Comparison of ENCODE assay signal across 17 cellular contexts in the genomic region with DNA sequence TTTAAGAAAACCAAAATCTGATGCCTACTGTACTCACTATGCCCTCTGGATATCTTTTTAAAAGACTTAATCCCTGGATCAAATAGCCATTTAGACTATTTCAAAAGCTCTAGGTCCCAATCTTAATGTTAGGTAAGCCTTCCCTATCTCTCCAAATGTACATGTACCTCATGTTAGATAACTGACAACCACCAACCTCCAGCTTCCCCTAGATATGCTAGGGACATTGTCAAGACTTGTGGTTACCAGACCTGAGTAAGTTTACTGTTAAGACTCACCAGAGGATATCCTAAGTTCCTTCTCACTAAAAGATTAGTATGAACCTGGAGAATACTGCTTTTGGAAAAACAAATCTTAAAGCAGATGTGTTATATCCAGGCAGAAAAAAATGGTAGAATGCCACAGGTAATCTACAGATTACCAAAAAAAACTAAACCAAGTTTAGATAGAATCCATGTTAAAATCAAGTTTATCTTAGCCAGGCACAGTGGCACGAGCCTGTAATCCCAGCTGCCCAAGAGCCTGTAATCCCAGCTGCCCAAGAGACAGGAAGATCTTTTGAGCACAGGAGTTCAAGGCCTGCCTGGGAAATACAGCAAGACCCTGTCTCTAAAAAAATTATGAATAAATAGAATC. TPM values are rescaled to one million over a fixed set of nuclear protein-coding genes. Genes with fewer than 3 reads are reported as not detected.
A peak's percentile ranks its signal among the peaks of the same experiment; 100 is the strongest.
DNase-seq lines count a peak whose midpoint lies in the region; ATAC-seq and TF ChIP-seq lines count a peak whose summit lies in the region.
"Had no signal": no experiment of that assay in that cellular context is flagged by ENCODE, and none has a peak within 500 bp of the region (broad histone marks: within the 10 kb centered on the region; RNA-seq: fewer than 3 reads in every experiment).

No MANE protein-coding gene starts in this region.

- H3K27ac Mint-ChIP-seq in H9, result peak overlapping the region; percentile 1 to 37 (median 20); a peak in 3 of 7 replicates
- H3K27ac Mint-ChIP-seq in effector memory CD8-positive, alpha-beta T cell, result no peak overlapping the region

- H3K27me3 Mint-ChIP-seq in H9 (ENCODE audit: low read depth), result no peaks in the 10 kb centered on the region
- H3K27me3 Mint-ChIP-seq in effector memory CD8-positive, alpha-beta T cell, result no peaks in the 10 kb centered on the region

- no peaks in the 10 kb centered on the region for H3K9me3 Mint-ChIP-seq in H9
- H3K9me3 Mint-ChIP-seq in effector memory CD8-positive, alpha-beta T cell, result no peaks in the 10 kb centered on the region

- H2BK12ac ChIP-seq in H9 (ENCODE audit: insufficient read length, low read depth, low read length), result no peak overlapping the region

- H3K4me3 Mint-ChIP-seq in H9, result no peak overlapping the region
- H3K4me3 Mint-ChIP-seq in effector memory CD8-positive, alpha-beta T cell, result peak overlapping the region in 1 of 2 donors; percentile 3

- H3K14ac ChIP-seq in H9 (ENCODE audit: insufficient read depth, low read length), result no peak overlapping the region

- H3K4me1 ChIP-seq in DND-41 (ENCODE audit: insufficient read depth, low read length), result peaks cover 21% of the 10 kb centered on the region; the same call in 1 of the 2 replicates
- H3K4me1 ChIP-seq in H9 (ENCODE audit: insufficient read depth, low read length), result peaks cover 1% of the 10 kb centered on the region; the same call in 1 of the 2 replicates
- H3K4me1 ChIP-seq: upper lobe of right lung had no signal

- no peaks in the 10 kb centered on the region for H3K27me3 ChIP-seq in DND-41 (ENCODE audit: insufficient read depth, low read length, poor library complexity)
- no peaks in the 10 kb centered on the region for H3K27me3 ChIP-seq in H9 (ENCODE audit: insufficient read depth, low read length)
- H3K27me3 ChIP-seq: upper lobe of right lung had no signal

- no peak overlapping the region for H2BK20ac ChIP-seq in H9 (ENCODE audit: low read depth, low read length, poor library complexity, severe bottlenecking)

- H4K8ac ChIP-seq in H9 (replicated peaks; ENCODE audit: insufficient read length, low read depth, low read length), result no peak overlapping the region

- no peak overlapping the region for H3K4me3 ChIP-seq in DND-41 (ENCODE audit: low read depth in 1 of 2, low read length in 2 of 2)
- H3K4me3 ChIP-seq: HAP-1, upper lobe of right lung had no signal

- H4K91ac ChIP-seq in H9 (ENCODE audit: insufficient read length, low read depth, low read length), result no peak overlapping the region

- no peak overlapping the region for H4K5ac ChIP-seq in H9 (ENCODE audit: insufficient read length, low read depth, low read length)

- H3K23ac ChIP-seq in H9 (ENCODE audit: insufficient read length, low read depth, low read length), result no peak overlapping the region

- DNase-seq in DND-41 (no peak), H9 (no peak), OCI-M1 (lab: John Stamatoyannopoulos, UW) (peak; percentile 76), NCI-H524 (lab: John Stamatoyannopoulos, UW) (no peak)
- no peak for DNase-seq in effector memory CD8-positive, alpha-beta T cell
- DNase-seq: activated CD4-positive, alpha-beta T cell treated with anti-CD3 and anti-CD28 coated beads for 4 hours; dermis blood vessel endothelial cell; NCI-H2107; NCI-H82; occipital lobe; stimulated activated CD4-positive, alpha-beta T cell treated with anti-CD3 and anti-CD28 coated beads, Interleukin-4, amount 100 ng/mL, for 4 hours; upper lobe of right lung had no signal

- WGBS in H9 (ENCODE audit: extremely low coverage, insufficient read length, low lambda C conversion rate), result no CpG with 5 or more reads among the region's 1 CpG

- H3K79me2 ChIP-seq in DND-41 (ENCODE audit: insufficient read depth, low read length) (peaks cover 100% of the 10 kb centered on the region), H9 (ENCODE audit: insufficient read depth, low read length) (peaks cover 77% of the 10 kb centered on the region)

- H3K9me3 ChIP-seq in DND-41 (ENCODE audit: insufficient read depth, low read length, severe bottlenecking) (no peaks in the 10 kb centered on the region), H9 (ENCODE audit: control insufficient read depth, low read depth, low read length) (no peaks in the 10 kb centered on the region)
- H3K9me3 ChIP-seq: upper lobe of right lung had no signal

- H4K20me1 ChIP-seq in DND-41 (ENCODE audit: insufficient read depth, low read length) (peaks cover 97% of the 10 kb centered on the region), H9 (ENCODE audit: control insufficient read depth, insufficient read depth, insufficient read length) (no peaks in the 10 kb centered on the region)

- peak overlapping the region; percentile 2; the same call in 1 of the 2 replicates for H3K4me2 ChIP-seq in DND-41 (ENCODE audit: insufficient read depth, low read length)
- H3K4me2 ChIP-seq in H9 (ENCODE audit: insufficient read depth, insufficient read length, low read length), result no peak overlapping the region

- H3K36me3 ChIP-seq in DND-41 (ENCODE audit: insufficient read depth, low read length), result peaks cover 53% of the 10 kb centered on the region

- peaks cover 67 to 73% of the 10 kb centered on the region in 2 experiments for H3K4me1 Mint-ChIP-seq in H9
- H3K4me1 Mint-ChIP-seq in effector memory CD8-positive, alpha-beta T cell (ENCODE audit: low read depth in 2 of 2), result peaks cover 34 to 66% of the 10 kb centered on the region in 2 donors

- H3K23me2 ChIP-seq in H9 (ENCODE audit: insufficient read length, low read depth, low read length, poor library complexity, severe bottlenecking), result no peaks in the 10 kb centered on the region

- no peak overlapping the region for H2BK5ac ChIP-seq in H9 (ENCODE audit: insufficient read length, low read length)

- H2AK5ac ChIP-seq in H9 (ENCODE audit: insufficient read length, low read length), result no peak overlapping the region

- ATAC-seq in DND-41 (ENCODE audit: insufficient read depth, low read depth), result peak; percentile 59; the same call in 2 of the 3 replicates
- ATAC-seq in effector memory CD8-positive, alpha-beta T cell (replicated peaks), result peak; percentile 36
- no peak for ATAC-seq in HG03457 (IDR thresholded peaks at IDR 0.05; ENCODE audit: unreplicated experiment)
- no peak for ATAC-seq in GM21360 (IDR thresholded peaks at IDR 0.05; ENCODE audit: unreplicated experiment)
- no peak for ATAC-seq in GM21576 (IDR thresholded peaks at IDR 0.05; ENCODE audit: unreplicated experiment)
- ATAC-seq: esophagus mucosa, upper lobe of right lung had no signal

- H3K9ac ChIP-seq in DND-41 (ENCODE audit: low read depth, low read length) (no peak overlapping the region), H9 (ENCODE audit: extremely low read depth, insufficient read length, low read length) (no peak overlapping the region)

- no peak overlapping the region for H2BK120ac ChIP-seq in H9 (ENCODE audit: low read depth, low read length, poor library complexity, severe bottlenecking)

- H3K27ac ChIP-seq in DND-41 (ENCODE audit: low read length) (no peak overlapping the region), H9 (ENCODE audit: insufficient read length, low read depth, low read length) (no peak overlapping the region)
- H3K27ac ChIP-seq: upper lobe of right lung had no signal

- H2AFZ ChIP-seq in DND-41 (ENCODE audit: low read depth, low read length) (no peak overlapping the region), H9 (ENCODE audit: low read length) (no peak overlapping the region)

- H2BK15ac ChIP-seq in H9 (ENCODE audit: low read depth, low read length), result no peak overlapping the region

- H3K79me1 ChIP-seq in H9 (ENCODE audit: insufficient read depth, low read depth, low read length, poor library complexity, severe bottlenecking), result peaks cover 2% of the 10 kb centered on the region

- no peak overlapping the region for H3T11ph ChIP-seq in H9 (ENCODE audit: low read length)

- no peak overlapping the region for H3K18ac ChIP-seq in H9 (ENCODE audit: insufficient read length, low read depth, low read length)

- H3K56ac ChIP-seq in H9 (ENCODE audit: insufficient read length, low read depth, low read length), result no peak overlapping the region

- TF ChIP-seq CTCF in DND-41 (IDR thresholded peaks at IDR 0.05; ENCODE audit: borderline replicate concordance, extremely low read depth, low read length, poor library complexity, severe bottlenecking) (no peak), H9 (conservative IDR thresholded peaks at IDR 0.05) (no peak)

- no peak overlapping the region for H3K4ac ChIP-seq in H9 (ENCODE audit: low read depth, low read length)

- H3K36me3 Mint-ChIP-seq in H9 (ENCODE audit: insufficient read depth in 1 of 3, low read depth in 3 of 3), result peaks cover 19 to 50% (median 43%) of the 10 kb centered on the region in 3 experiments
- H3K36me3 Mint-ChIP-seq in effector memory CD8-positive, alpha-beta T cell (ENCODE audit: insufficient read depth), result peaks cover 30% of the 10 kb centered on the region

RNA-seq across cellular contexts. Expression of gene NAP1L1, which starts 9.7 kb away (rescaled TPM):
- 988 and 1,012 TPM in 2 replicates for total RNA-seq in H9 (2021)

RNA-seq across cellular contexts. Expression of gene PHLDA1, which starts 43.2 kb away (rescaled TPM):
- total RNA-seq in H9 (2021), result 106 TPM in 2 replicates

Comparison
In these comparisons a context has a peak if more than half of its experiments do, and no peak if none do; other contexts are left out.
1. ATAC-seq: peak in DND-41 (single experiment) and effector memory CD8-positive, alpha-beta T cell (single experiment); none in HG03457 (single experiment), GM21360 (single experiment) and GM21576 (single experiment).
2. H3K27ac Mint-ChIP-seq: peak in H9 (3 of 3); none in effector memory CD8-positive, alpha-beta T cell (0 of 2).